8 cellular contexts compared by ENCODE assay signal in the genomic region with DNA sequence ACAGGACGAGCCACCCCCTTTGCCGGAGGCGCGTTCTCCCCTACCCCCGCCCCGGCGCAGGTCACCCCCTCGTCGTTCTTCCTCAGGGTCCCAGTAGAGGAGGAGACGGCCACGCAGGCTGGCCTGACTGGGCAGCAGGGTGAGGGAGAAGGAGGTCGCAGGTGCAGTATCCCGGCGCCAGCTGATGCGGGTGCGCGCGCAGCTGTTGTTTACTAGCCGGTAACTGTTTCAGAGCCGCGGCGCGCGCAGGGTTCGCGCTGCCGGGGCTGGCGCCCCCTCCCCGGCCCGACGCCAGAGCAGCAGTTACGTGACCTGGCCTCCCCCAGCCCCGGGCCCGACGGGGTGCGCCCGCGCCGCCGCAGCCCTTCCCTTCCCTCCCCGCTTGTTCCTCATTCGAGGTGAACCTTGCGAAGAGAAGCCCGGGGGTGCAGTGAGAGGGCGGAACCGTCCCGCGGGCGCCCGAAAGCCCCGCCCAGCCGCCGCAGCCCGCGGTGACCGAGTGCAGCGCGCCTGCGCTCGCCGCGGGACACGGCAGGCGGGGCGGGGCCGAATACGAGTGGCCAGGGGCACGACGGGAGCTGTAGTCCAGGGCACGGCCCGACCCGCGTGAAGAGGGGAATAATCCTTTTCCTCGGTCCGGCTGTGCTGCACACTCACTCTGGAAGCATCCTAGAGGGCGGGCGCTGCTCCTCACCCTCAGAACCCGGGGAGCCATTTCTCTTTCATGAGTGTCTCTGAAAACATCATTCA. TPM values are rescaled to one million over a fixed set of nuclear protein-coding genes. Genes with fewer than 3 reads are reported as not detected.
DNase-seq lines count a peak whose midpoint lies in the region; ATAC-seq and TF ChIP-seq lines count a peak whose summit lies in the region.

A gene (minus strand): TSS at position 225 of the 750 bp plus-strand sequence. CDS start 1,101 bp downstream, outside the sequence.

- H3K27ac Mint-ChIP-seq in activated naive CD4-positive, alpha-beta T cell treated with anti-CD3 and anti-CD28 coated beads, Interleukin-2, amount 50 U/mL, for 72 hours, result peak within 1 kb of the TSS; percentile 94 to 98

- H3K27me3 ChIP-seq in osteoblast (ENCODE audit: insufficient read depth, low read length) (no peaks in the 10 kb centered on the region), testis (no peaks in the 10 kb centered on the region)

- H3K4me2 ChIP-seq in osteoblast (ENCODE audit: insufficient read depth, low read length), result peak within 1 kb of the TSS; percentile 99

- DNase-seq in GM04504 (ENCODE audit: low read depth), result peak; percentile 82
- DNase-seq in HFF-Myc (ENCODE audit: extremely low read depth, low read depth), result peak; percentile 70
- DNase-seq in NAMALWA (ENCODE audit: low spot score), result peak; percentile 93
- DNase-seq in SKM-1 (lab: John Stamatoyannopoulos, UW; ENCODE audit: unreplicated experiment), result peak; percentile 74
- DNase-seq in activated naive CD4-positive, alpha-beta T cell treated with anti-CD3 and anti-CD28 coated beads, Interleukin-2, amount 50 U/mL, for 72 hours (ENCODE audit: low spot score in 2 of 2), result peak; percentile 91 to 92
- no peak for DNase-seq in glomerular endothelial cell (ENCODE audit: extremely low read depth, low read depth, low spot score)
- DNase-seq in osteoblast (ENCODE audit: insufficient read length, low spot score, missing footprints), result peak; percentile 98
- peak; percentile 93 for DNase-seq in testis

- 0% methylated on average over 9 to 76 of the region's 78 CpGs for WGBS in testis, 2 donors

- TF ChIP-seq CTCF in HFF-Myc (IDR thresholded peaks at IDR 0.05; ENCODE audit: low read depth, low read length, missing control alignments) (no peak), osteoblast (IDR thresholded peaks at IDR 0.05; ENCODE audit: extremely low read depth, low read depth, low read length) (no peak), testis (IDR thresholded peaks at IDR 0.05) (no peak)

- H3K9me3 ChIP-seq in osteoblast (ENCODE audit: low read depth, low read length) (no peaks in the 10 kb centered on the region), testis (no peaks in the 10 kb centered on the region)

- no peak for TF ChIP-seq POLR2A in testis (IDR thresholded peaks at IDR 0.05)

- H3K27ac ChIP-seq in osteoblast (ENCODE audit: low read depth, low read length) (peak within 1 kb of the TSS; percentile 73), testis (peak within 1 kb of the TSS; percentile 79 to 92)

- intact Hi-C loops in testis (cut with DNase I; ENCODE audit: low total_unique reads), result no loop called here

- peaks cover 38% of the 10 kb centered on the region for H3K4me1 ChIP-seq in osteoblast (ENCODE audit: insufficient read depth, low read length)
- peaks cover 3% of the 10 kb centered on the region for H3K4me1 ChIP-seq in testis

- H3K4me3 ChIP-seq in HFF-Myc (replicated peaks; ENCODE audit: low read depth, low read length) (peak within 1 kb of the TSS; percentile 67), osteoblast (ENCODE audit: insufficient read depth, low read length) (peak within 1 kb of the TSS; percentile 99), testis (peak within 1 kb of the TSS; percentile 88 to 91)

- peak within 1 kb of the TSS; percentile 73 for H2AFZ ChIP-seq in osteoblast (ENCODE audit: low read length)

- peaks cover 66% of the 10 kb centered on the region for H3K79me2 ChIP-seq in osteoblast (ENCODE audit: insufficient read depth, low read length)

- H3K36me3 ChIP-seq in osteoblast (ENCODE audit: insufficient read depth, low read length) (peaks cover 22% of the 10 kb centered on the region), testis (ENCODE audit: low read depth, missing control alignments) (no peaks in the 10 kb centered on the region)

- H3K36me3 Mint-ChIP-seq in activated naive CD4-positive, alpha-beta T cell treated with anti-CD3 and anti-CD28 coated beads, Interleukin-2, amount 50 U/mL, for 72 hours, result peaks cover 20 to 28% of the 10 kb centered on the region in 2 donors

- H3K9me3 Mint-ChIP-seq in activated naive CD4-positive, alpha-beta T cell treated with anti-CD3 and anti-CD28 coated beads, Interleukin-2, amount 50 U/mL, for 72 hours, result no peaks in the 10 kb centered on the region

- peaks cover 3% of the 10 kb centered on the region for H4K20me1 ChIP-seq in osteoblast (ENCODE audit: insufficient read depth, low read length)

- ATAC-seq in activated naive CD4-positive, alpha-beta T cell treated with anti-CD3 and anti-CD28 coated beads, Interleukin-2, amount 50 U/mL, for 72 hours, result peak; percentile 81 to 82

RNA-seq across cellular contexts. Expression of the gene that starts here (rescaled TPM):
- total RNA-seq in activated naive CD4-positive, alpha-beta T cell treated with anti-CD3 and anti-CD28 coated beads, Interleukin-2, amount 50 U/mL, for 72 hours, result 10 to 100 TPM; 29.9 to 45.1 TPM
- 23.0 and 29.8 TPM in 2 replicates for total RNA-seq in glomerular endothelial cell
- total RNA-seq in osteoblast, result 39.2 and 40.9 TPM in 2 replicates
- 10 to 100 TPM; 72.8 to 77.2 TPM for total RNA-seq in testis
- 106 TPM for polyA plus RNA-seq in testis (ENCODE audit: insufficient read depth, low read depth, low replicate concordance)
